In genomic region chr3:133573629-133574194, GRCh38 we compare ENCODE assay signal across 8 cellular contexts. TPM values are rescaled to one million over a fixed set of nuclear protein-coding genes. Genes with fewer than 3 reads are reported as not detected.
DNase-seq lines count a peak whose midpoint lies in the region; ATAC-seq and TF ChIP-seq lines count a peak whose summit lies in the region.

TSS of gene CDV3 (plus strand) at chr3:133573686. CDS start at chr3:133574045, 359 bp downstream.

- H3K4me3 Mint-ChIP-seq in HFFc6 (peak within 1 kb of the TSS; percentile 95), endothelial cell (ENCODE audit: unreplicated experiment) (peak within 1 kb of the TSS; percentile 99)
- peak within 1 kb of the TSS; percentile 89 to 100 (median 96) for H3K4me3 Mint-ChIP-seq in naive thymus-derived CD4-positive, alpha-beta T cell

- H2AFZ ChIP-seq in OCI-LY7 (ENCODE audit: low read length): no peak within 1 kb of the TSS

- H3K27ac Mint-ChIP-seq in HFFc6: peak within 1 kb of the TSS; percentile 96
- peak within 1 kb of the TSS; percentile 98 for H3K27ac Mint-ChIP-seq in endothelial cell (ENCODE audit: unreplicated experiment)
- H3K27ac Mint-ChIP-seq in naive thymus-derived CD4-positive, alpha-beta T cell: peak within 1 kb of the TSS; percentile 91 to 100 (median 98)

- no TSS peak for BruUV-seq in OCI-LY7 (replicated peaks; lab: Mats Ljungman, UMichigan)

- no peaks in the 10 kb centered on the region for H3K27me3 ChIP-seq in naive thymus-derived CD4-positive, alpha-beta T cell (ENCODE audit: control insufficient read depth in 2 of 2, insufficient read depth in 2 of 2, low read length in 2 of 2)

- intact Hi-C loops in OCI-LY7 (cut with micrococcal nuclease; ENCODE audit: unreplicated experiment): loop anchor here (1.0 to 10.0 kb wide), 6 partner anchors 82 to 851 kb away; partner anchors contain the start of genes NPHP3 and SRPRB
- intact Hi-C loops in naive thymus-derived CD4-positive, alpha-beta T cell (cut with micrococcal nuclease): loop anchor here (1.0 to 5.0 kb wide), 16 partner anchors 67 to 1156 kb away; partner anchors contain the start of genes NPHP3 (in 2 of the 2), SRPRB (in 2 of the 2), CEP63 (in 1 of the 2) and DNAJC13 (in 1 of the 2)

- no peaks in the 10 kb centered on the region for H3K9me3 Mint-ChIP-seq in HFFc6
- no peaks in the 10 kb centered on the region for H3K9me3 Mint-ChIP-seq in endothelial cell (ENCODE audit: unreplicated experiment)
- peaks cover 0 to 2% (median 0%) of the 10 kb centered on the region in 11 donors for H3K9me3 Mint-ChIP-seq in naive thymus-derived CD4-positive, alpha-beta T cell

- H3K79me2 ChIP-seq in OCI-LY7 (ENCODE audit: insufficient read depth, low read depth, low read length): peaks cover 45% of the 10 kb centered on the region

- H3K27me3 Mint-ChIP-seq in HFFc6 (ENCODE audit: insufficient read depth): peaks cover 2% of the 10 kb centered on the region
- H3K27me3 Mint-ChIP-seq in endothelial cell (ENCODE audit: unreplicated experiment): peaks cover 18% of the 10 kb centered on the region
- no peaks in the 10 kb centered on the region for H3K27me3 Mint-ChIP-seq in naive thymus-derived CD4-positive, alpha-beta T cell

- H4K20me1 ChIP-seq in OCI-LY7 (ENCODE audit: insufficient read depth, low read length): peaks cover 31% of the 10 kb centered on the region

- H3K4me1 ChIP-seq in OCI-LY7 (ENCODE audit: insufficient read depth, low read length, poor library complexity, severe bottlenecking): peaks cover 70% of the 10 kb centered on the region
- H3K4me1 ChIP-seq in naive thymus-derived CD4-positive, alpha-beta T cell (ENCODE audit: control insufficient read depth in 2 of 2, insufficient read depth in 2 of 2, low read length in 2 of 2): peaks cover 34 to 44% of the 10 kb centered on the region in 2 donors

- TF ChIP-seq CTCF in HFFc6 (IDR thresholded peaks at IDR 0.05): no peak
- no peak for TF ChIP-seq CTCF in OCI-LY7 (conservative IDR thresholded peaks at IDR 0.05; ENCODE audit: low read length)
- TF ChIP-seq CTCF in endothelial cell (IDR thresholded peaks at IDR 0.05; ENCODE audit: unreplicated experiment): no peak

- H3K4me1 Mint-ChIP-seq in HFFc6 (ENCODE audit: low read depth): peaks cover 79% of the 10 kb centered on the region
- peaks cover 37% of the 10 kb centered on the region for H3K4me1 Mint-ChIP-seq in endothelial cell (ENCODE audit: unreplicated experiment)
- H3K4me1 Mint-ChIP-seq in naive thymus-derived CD4-positive, alpha-beta T cell: peaks cover 31 to 72% (median 58%) of the 10 kb centered on the region in 7 donors

- peak within 1 kb of the TSS; percentile 98 for H3K4me2 ChIP-seq in OCI-LY7 (ENCODE audit: low read length)

- POLR2A ChIA-PET in OCI-LY7 (lab: Charles Lee): interaction anchor here (0.6 to 6.6 kb wide), 23 partner anchors 9 to 914 kb away, joined by 3 to 79 read pairs (median 5); partner anchors contain the start of gene ACAD11
- POLR2A ChIA-PET in naive thymus-derived CD4-positive, alpha-beta T cell (lab: Charles Lee): interaction anchor here (0.6 to 9.8 kb wide), 21 partner anchors 11 to 1156 kb away, joined by 3 to 179 read pairs (median 4); partner anchors contain the start of genes ANAPC13, CEP63, DNAJC13 and RYK

- H3K27ac ChIP-seq in OCI-LY7 (ENCODE audit: low read depth, low read length, poor library complexity, severe bottlenecking): peak within 1 kb of the TSS; percentile 98
- peak within 1 kb of the TSS; percentile 90 for H3K27ac ChIP-seq in naive thymus-derived CD4-positive, alpha-beta T cell (ENCODE audit: low read depth, low read length)

- ATAC-seq in GM18511 (IDR thresholded peaks at IDR 0.05; ENCODE audit: unreplicated experiment): peak; percentile 27
- ATAC-seq in naive thymus-derived CD4-positive, alpha-beta T cell: peak; percentile 62

- CTCF ChIA-PET in OCI-LY7 (lab: Charles Lee; ENCODE audit: unreplicated experiment): interaction anchor here (1.0 to 1.5 kb wide), 4 partner anchors 83 to 110 kb away, joined by 3 to 9 read pairs (median 4); no protein-coding TSS in a partner anchor
- CTCF ChIA-PET in naive thymus-derived CD4-positive, alpha-beta T cell (lab: Charles Lee): interaction anchor here (1.4 to 2.3 kb wide), 3 partner anchors 82 to 85 kb away, joined by 6 to 18 read pairs (median 10); no protein-coding TSS in a partner anchor

- H3K4me3 ChIP-seq in OCI-LY7 (ENCODE audit: low read depth, low read length, poor library complexity, severe bottlenecking): peak within 1 kb of the TSS; percentile 87
- H3K4me3 ChIP-seq in naive thymus-derived CD4-positive, alpha-beta T cell (ENCODE audit: low read length): peak within 1 kb of the TSS; percentile 83

- DNase-seq in HFFc6 (no peak), OCI-LY7 (ENCODE audit: low spot score) (peak; percentile 88), endothelial cell (ENCODE audit: low spot score) (peak; percentile 77), NOMO-1 treated with DMSO at 0.1 percent for 48 hours (lab: John Stamatoyannopoulos, UW; ENCODE audit: unreplicated experiment) (no peak), GF-D8 (lab: John Stamatoyannopoulos, UW) (no peak)
- DNase-seq in naive thymus-derived CD4-positive, alpha-beta T cell: no peak
- DNase-seq in effector CD8-positive, alpha-beta T cell (lab: John Stamatoyannopoulos, UW): no peak

- H3K36me3 Mint-ChIP-seq in HFFc6 (ENCODE audit: low read depth): peaks cover 37% of the 10 kb centered on the region
- H3K36me3 Mint-ChIP-seq in endothelial cell (ENCODE audit: low read depth, unreplicated experiment): peaks cover 13% of the 10 kb centered on the region
- H3K36me3 Mint-ChIP-seq in naive thymus-derived CD4-positive, alpha-beta T cell: peaks cover 0 to 35% (median 16%) of the 10 kb centered on the region in 5 donors

- H3K36me3 ChIP-seq in OCI-LY7 (ENCODE audit: insufficient read depth, low read length): peaks cover 44% of the 10 kb centered on the region
- peaks cover 6 to 19% (median 7%) of the 10 kb centered on the region in 3 experiments for H3K36me3 ChIP-seq in naive thymus-derived CD4-positive, alpha-beta T cell (ENCODE audit: control insufficient read depth in 2 of 3, insufficient read depth in 3 of 3, low read length in 3 of 3)

- no peaks in the 10 kb centered on the region for H3K9me3 ChIP-seq in OCI-LY7 (ENCODE audit: low read length)
- H3K9me3 ChIP-seq in naive thymus-derived CD4-positive, alpha-beta T cell (ENCODE audit: control insufficient read depth in 2 of 3, low read length in 3 of 3): no peaks in the 10 kb centered on the region

- no peaks in the 10 kb centered on the region for H3K9me2 ChIP-seq in OCI-LY7 (ENCODE audit: insufficient read depth, low read length)

RNA-seq across cellular contexts. Expression of gene CDV3, which starts in this region (rescaled TPM):
- total RNA-seq in HFFc6 (2021; fragmentation: NEBNext Ultra II Directional; extraction: Animal tissue kit (Norgen Biotek cat#: 25700)): 100 to 1,000 TPM; 163 to 208 (median 184) TPM
- 171 and 210 TPM in 2 replicates for total RNA-seq in OCI-LY7 (2014; rRNA removed; shearing (Covaris generic))
- 268 and 296 TPM in 2 replicates for total RNA-seq in OCI-LY7 (2022)
- 144 TPM for total RNA-seq in endothelial cell (ENCODE audit: unreplicated experiment)
- 100 to 1,000 TPM; 179 to 206 (median 200) TPM for total RNA-seq in naive thymus-derived CD4-positive, alpha-beta T cell
- polyA plus RNA-seq in naive thymus-derived CD4-positive, alpha-beta T cell: 10 to 100 TPM; 37.4 to 45.4 TPM

Comparison
In these comparisons a context has a peak if more than half of its experiments do, and no peak if none do; other contexts are left out.
1. DNase-seq: peak in OCI-LY7 (single experiment) and endothelial cell (single experiment); none in HFFc6 (single experiment), naive thymus-derived CD4-positive, alpha-beta T cell (0 of 9), NOMO-1 treated with DMSO at 0.1 percent for 48 hours (single experiment), effector CD8-positive, alpha-beta T cell (single experiment) and GF-D8 (single experiment).
2. Peak in every context shown above with its lines, with median percentiles within 50 percentile points of each other: H3K27ac Mint-ChIP-seq and H3K4me3 Mint-ChIP-seq.